30 cellular contexts compared by ENCODE assay signal in the genomic region with DNA sequence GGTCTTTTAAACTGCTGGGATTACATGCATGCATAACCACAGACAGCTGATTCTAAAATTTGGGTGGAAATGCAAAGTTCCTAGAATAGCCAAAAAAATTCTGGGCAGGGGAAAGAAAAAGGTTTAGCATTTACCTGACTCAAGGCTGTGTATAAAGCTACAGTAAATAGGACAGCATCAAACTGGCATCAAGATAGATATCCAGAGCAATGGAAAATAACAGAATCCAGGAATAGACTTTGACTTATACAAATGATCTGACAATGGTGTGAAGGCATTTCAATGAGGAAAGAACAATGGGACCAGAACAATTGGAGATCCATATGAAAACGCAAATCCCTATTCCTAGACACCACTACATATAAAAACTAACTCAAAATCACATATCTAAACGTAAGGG.
"Had no signal": no experiment of that assay in that cellular context is flagged by ENCODE, and none has a peak within 500 bp of the region (broad histone marks: within the 10 kb centered on the region; RNA-seq: fewer than 3 reads in every experiment).

No MANE protein-coding gene starts in this region.

- H3K27ac ChIP-seq: brain microvascular endothelial cell, colonic mucosa, WERI-Rb-1 had no signal

- H3K27me3 ChIP-seq: brain microvascular endothelial cell, colonic mucosa had no signal

- H3K9me3 ChIP-seq: colonic mucosa had no signal

- H3K27me3 Mint-ChIP-seq: activated B cell treated with CpG ODN at 0.5 μM for 24 hours; activated CD4-positive, alpha-beta memory T cell treated with anti-CD3 and anti-CD28 coated beads for 36 hours; activated CD4-positive, alpha-beta T cell treated with anti-CD3 and anti-CD28 coated beads, Interleukin-2, amount 10 ng/mL, durations not matched to agents 24 days and 14 days; activated CD8-positive, alpha-beta memory T cell treated with anti-CD3 and anti-CD28 coated beads, Interleukin-2, amount 10 ng/mL, durations not matched to agents 7 days and 5 days; activated naive CD4-positive, alpha-beta T cell treated with anti-CD3 and anti-CD28 coated beads, Interleukin-2, amount 50 U/mL, for 24 hours; T-helper 17 cell had no signal

- DNase-seq: activated B cell treated with CpG ODN at 0.5 μM for 24 hours; activated CD4-positive, alpha-beta memory T cell treated with anti-CD3 and anti-CD28 coated beads for 36 hours; activated CD4-positive, alpha-beta T cell treated with anti-CD3 and anti-CD28 coated beads, Interleukin-2, amount 10 ng/mL, durations not matched to agents 24 days and 14 days; activated CD8-positive, alpha-beta memory T cell treated with anti-CD3 and anti-CD28 coated beads, Interleukin-2, amount 10 ng/mL, durations not matched to agents 7 days and 5 days; activated CD8-positive, alpha-beta memory T cell treated with anti-CD3 and anti-CD28 coated beads, Interleukin-2, amount 50 U/mL, for 4 hours; activated CD8-positive, alpha-beta T cell treated with anti-CD3 and anti-CD28 coated beads, Interleukin-2, amount 10 ng/mL, durations not matched to agents 7 days and 5 days; activated effector memory CD4-positive, alpha-beta T cell treated with anti-CD3 and anti-CD28 coated beads, Interleukin-2, amount 50 U/mL, for 16 hours; activated naive CD4-positive, alpha-beta T cell treated with anti-CD3 and anti-CD28 coated beads for 36 hours; activated T-cell treated with anti-CD3 and anti-CD28 coated beads, Interleukin-2, amount 50 U/mL, for 1 hour; activated T-cell treated with anti-CD3 and anti-CD28 coated beads, Interleukin-2, amount 50 U/mL, for 48 hours; amniotic stem cell; anterior cingulate cortex; brain microvascular endothelial cell; caudate nucleus; colonic mucosa; effector CD8-positive, alpha-beta T cell; foreskin fibroblast; head of caudate nucleus; T-helper 1 cell; T-helper 17 cell; T1000; WERI-Rb-1 had no signal

- H3K9me3 Mint-ChIP-seq: activated B cell treated with CpG ODN at 0.5 μM for 24 hours; activated CD4-positive, alpha-beta memory T cell treated with anti-CD3 and anti-CD28 coated beads for 36 hours; activated CD4-positive, alpha-beta T cell treated with anti-CD3 and anti-CD28 coated beads, Interleukin-2, amount 10 ng/mL, durations not matched to agents 24 days and 14 days; activated naive CD4-positive, alpha-beta T cell treated with anti-CD3 and anti-CD28 coated beads for 36 hours; activated naive CD4-positive, alpha-beta T cell treated with anti-CD3 and anti-CD28 coated beads, Interleukin-2, amount 50 U/mL, for 24 hours; activated T-helper 1 cell treated with anti-CD3 and anti-CD28 coated beads, Interleukin-12 subunit alpha, Interleukin-12 subunit beta, Interleukin-2, Interleukin-4 antibody, amounts not matched to agents 30 ng/mL and 10 ng/mL and 1 ng/mL, durations not matched to agents 14 hours and 24 hours and 36 hours; activated T-helper 2 cell treated with anti-CD3 and anti-CD28 coated beads, Interferon-gamma antibody, Interleukin-2, Interleukin-4, amounts not matched to agents 10 μg/mL and 5 μg/mL and 100 μg/mL, durations not matched to agents 14 hours and 24 hours and 36 hours; T-helper 2 cell treated with Interferon-gamma antibody and Interleukin-4, amounts not matched to agents 5 μg/mL and 100 μg/mL, for 36 hours had no signal

- FAIRE-seq: astrocyte, bronchial epithelial cell had no signal

- H3K27ac Mint-ChIP-seq: activated B cell treated with CpG ODN at 0.5 μM for 24 hours; activated CD4-positive, alpha-beta memory T cell treated with anti-CD3 and anti-CD28 coated beads for 36 hours; activated CD4-positive, alpha-beta T cell treated with anti-CD3 and anti-CD28 coated beads, Interleukin-2, amount 10 ng/mL, durations not matched to agents 24 days and 14 days; activated CD8-positive, alpha-beta memory T cell treated with anti-CD3 and anti-CD28 coated beads, Interleukin-2, amount 10 ng/mL, durations not matched to agents 7 days and 5 days; activated CD8-positive, alpha-beta T cell treated with anti-CD3 and anti-CD28 coated beads, Interleukin-2, amount 10 ng/mL, durations not matched to agents 7 days and 5 days; activated naive CD4-positive, alpha-beta T cell treated with anti-CD3 and anti-CD28 coated beads for 36 hours; activated naive CD4-positive, alpha-beta T cell treated with anti-CD3 and anti-CD28 coated beads, Interleukin-2, amount 50 U/mL, for 24 hours; activated T-helper 1 cell treated with anti-CD3 and anti-CD28 coated beads, Interleukin-12 subunit alpha, Interleukin-12 subunit beta, Interleukin-2, Interleukin-4 antibody, amounts not matched to agents 30 ng/mL and 10 ng/mL and 1 ng/mL, durations not matched to agents 14 hours and 24 hours and 36 hours; activated T-helper 2 cell treated with anti-CD3 and anti-CD28 coated beads, Interferon-gamma antibody, Interleukin-2, Interleukin-4, amounts not matched to agents 10 μg/mL and 5 μg/mL and 100 μg/mL, durations not matched to agents 14 hours and 24 hours and 36 hours; T-helper 2 cell treated with Interferon-gamma antibody and Interleukin-4, amounts not matched to agents 5 μg/mL and 100 μg/mL, for 36 hours had no signal

- ATAC-seq: activated CD4-positive, CD25-positive, alpha-beta regulatory T cell treated with anti-CD3 and anti-CD28 coated beads, Interleukin-2, amount 50 U/mL, for 24 hours; activated CD8-positive, alpha-beta memory T cell treated with anti-CD3 and anti-CD28 coated beads, Interleukin-2, amount 10 ng/mL, durations not matched to agents 7 days and 5 days; activated CD8-positive, alpha-beta T cell treated with anti-CD3 and anti-CD28 coated beads, Interleukin-2, amount 10 ng/mL, durations not matched to agents 7 days and 5 days; esophagus mucosa; T-helper 17 cell had no signal

- H3K4me3 ChIP-seq: colonic mucosa had no signal

- H3K4me3 Mint-ChIP-seq: activated B cell treated with CpG ODN at 0.5 μM for 24 hours; activated CD4-positive, alpha-beta memory T cell treated with anti-CD3 and anti-CD28 coated beads for 36 hours; activated CD4-positive, alpha-beta T cell treated with anti-CD3 and anti-CD28 coated beads, Interleukin-2, amount 10 ng/mL, durations not matched to agents 24 days and 14 days; activated CD8-positive, alpha-beta memory T cell treated with anti-CD3 and anti-CD28 coated beads, Interleukin-2, amount 10 ng/mL, durations not matched to agents 7 days and 5 days; activated CD8-positive, alpha-beta T cell treated with anti-CD3 and anti-CD28 coated beads, Interleukin-2, amount 10 ng/mL, durations not matched to agents 7 days and 5 days; activated naive CD4-positive, alpha-beta T cell treated with anti-CD3 and anti-CD28 coated beads for 36 hours; activated naive CD4-positive, alpha-beta T cell treated with anti-CD3 and anti-CD28 coated beads, Interleukin-2, amount 50 U/mL, for 24 hours; activated T-helper 1 cell treated with anti-CD3 and anti-CD28 coated beads, Interleukin-12 subunit alpha, Interleukin-12 subunit beta, Interleukin-2, Interleukin-4 antibody, amounts not matched to agents 30 ng/mL and 10 ng/mL and 1 ng/mL, durations not matched to agents 14 hours and 24 hours and 36 hours; T-helper 17 cell; T-helper 2 cell treated with Interferon-gamma antibody and Interleukin-4, amounts not matched to agents 5 μg/mL and 100 μg/mL, for 36 hours had no signal

- H3K36me3 ChIP-seq: brain microvascular endothelial cell, colonic mucosa had no signal
